Comparison of ENCODE assay signal across 31 cellular contexts in the genomic region with DNA sequence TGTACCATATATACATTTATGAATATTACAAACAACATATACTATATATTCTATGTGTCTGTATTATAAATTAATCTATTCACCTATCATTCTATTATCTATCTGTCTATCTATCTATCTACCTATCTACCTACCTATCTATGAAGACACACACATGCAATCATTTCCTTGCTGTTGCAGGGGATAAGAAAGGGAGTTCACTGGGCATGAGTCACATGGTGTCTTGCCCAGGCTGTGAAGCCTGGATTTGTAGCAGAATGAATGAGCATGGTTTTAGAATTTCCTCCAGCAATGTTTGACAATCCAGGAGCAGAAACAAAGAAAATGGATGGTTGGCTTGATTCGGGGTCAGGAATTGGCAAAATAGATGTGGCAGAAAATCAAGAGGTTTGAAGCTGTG. TPM values are rescaled to one million over a fixed set of nuclear protein-coding genes. Genes with fewer than 3 reads are reported as not detected.
"Had no signal": no experiment of that assay in that cellular context is flagged by ENCODE, and none has a peak within 500 bp of the region (broad histone marks: within the 10 kb centered on the region; RNA-seq: fewer than 3 reads in every experiment).

No MANE protein-coding gene starts in this region.

- H3K4me1 ChIP-seq: esophagus muscularis mucosa, gastrocnemius medialis, psoas muscle, right atrium auricular region, tibial artery had no signal

- H3K27ac ChIP-seq: coronary artery, esophagus muscularis mucosa, gastrocnemius medialis, parathyroid adenoma, psoas muscle, right atrium auricular region, suprapubic skin, tibial artery had no signal

- DNase-seq: activated CD4-positive, alpha-beta T cell treated with anti-CD3 and anti-CD28 coated beads, Interleukin-2, amount 10 ng/mL, durations not matched to agents 7 days and 5 days; activated CD4-positive, CD25-positive, alpha-beta regulatory T cell treated with anti-CD3 and anti-CD28 coated beads, Interleukin-2, amount 50 U/mL, for 72 hours; activated CD8-positive, alpha-beta T cell treated with anti-CD3 and anti-CD28 coated beads for 36 hours; activated gamma-delta T cell treated with Interleukin-2 at 50 U/mL for 16 hours; activated T-cell treated with anti-CD3 and anti-CD28 coated beads, Interleukin-2, amount 50 U/mL, for 4 hours; aorta; effector memory CD8-positive, alpha-beta T cell; gastrocnemius medialis; glutamatergic neuron; islet precursor cell; left cardiac atrium; midbrain; naive thymus-derived CD8-positive, alpha-beta T cell; occipital lobe; psoas muscle; stimulated activated CD4-positive, alpha-beta T cell treated with anti-CD3 and anti-CD28 coated beads, Interleukin-15, amount 100 ng/mL, for 24 hours; stimulated activated CD4-positive, alpha-beta T cell treated with anti-CD3 and anti-CD28 coated beads, Interleukin-2, amount 100 ng/mL, for 24 hours; stimulated activated naive CD4-positive, alpha-beta T cell; T-helper 17 cell; T1000; tibial artery had no signal

- H3K27me3 ChIP-seq: esophagus muscularis mucosa, gastrocnemius medialis, right atrium auricular region, suprapubic skin, tibial artery had no signal

- H3K9me3 ChIP-seq: esophagus muscularis mucosa, gastrocnemius medialis, psoas muscle, right atrium auricular region, suprapubic skin, tibial artery had no signal

- H3K27ac Mint-ChIP-seq: activated CD4-positive, alpha-beta T cell treated with anti-CD3 and anti-CD28 coated beads, Interleukin-2, amount 10 ng/mL, durations not matched to agents 7 days and 5 days; activated CD8-positive, alpha-beta T cell treated with anti-CD3 and anti-CD28 coated beads for 36 hours; activated naive CD4-positive, alpha-beta T cell treated with anti-CD3 and anti-CD28 coated beads, Interleukin-2, amount 50 U/mL, for 24 hours; activated T-helper 17 cell treated with anti-CD3 and anti-CD28 coated beads, Interleukin-2, amount 50 U/mL, for 72 hours; brain; effector memory CD8-positive, alpha-beta T cell; memory B cell; naive thymus-derived CD8-positive, alpha-beta T cell; T-helper 17 cell had no signal

- H3K9me3 Mint-ChIP-seq: activated CD4-positive, alpha-beta T cell treated with anti-CD3 and anti-CD28 coated beads, Interleukin-2, amount 10 ng/mL, durations not matched to agents 7 days and 5 days; activated CD8-positive, alpha-beta T cell treated with anti-CD3 and anti-CD28 coated beads for 36 hours; activated T-helper 17 cell treated with anti-CD3 and anti-CD28 coated beads, Interleukin-2, amount 50 U/mL, for 72 hours; brain had no signal

- H2AFZ ChIP-seq: parathyroid adenoma had no signal

- H3K36me3 Mint-ChIP-seq: brain, memory B cell had no signal

- H3K4me3 ChIP-seq: coronary artery, esophagus muscularis mucosa, gastrocnemius medialis, psoas muscle, right atrium auricular region, suprapubic skin, tibial artery had no signal

- H3K4me1 Mint-ChIP-seq: activated CD4-positive, alpha-beta T cell treated with anti-CD3 and anti-CD28 coated beads, Interleukin-2, amount 10 ng/mL, durations not matched to agents 7 days and 5 days; activated naive CD4-positive, alpha-beta T cell treated with anti-CD3 and anti-CD28 coated beads, Interleukin-2, amount 50 U/mL, for 24 hours; activated T-helper 17 cell treated with anti-CD3 and anti-CD28 coated beads, Interleukin-2, amount 50 U/mL, for 72 hours; memory B cell; naive thymus-derived CD8-positive, alpha-beta T cell; T-helper 17 cell had no signal

- ATAC-seq: activated CD8-positive, alpha-beta T cell treated with anti-CD3 and anti-CD28 coated beads for 36 hours; activated T-cell treated with anti-CD3 and anti-CD28 coated beads, Interleukin-2, amount 50 U/mL, for 4 hours; activated T-helper 17 cell treated with anti-CD3 and anti-CD28 coated beads, Interleukin-2, amount 50 U/mL, for 72 hours; effector memory CD8-positive, alpha-beta T cell; gastrocnemius medialis; left cardiac atrium; naive thymus-derived CD8-positive, alpha-beta T cell; psoas muscle; T-helper 17 cell had no signal

- H3K4me3 Mint-ChIP-seq: activated CD4-positive, alpha-beta T cell treated with anti-CD3 and anti-CD28 coated beads, Interleukin-2, amount 10 ng/mL, durations not matched to agents 7 days and 5 days; activated CD8-positive, alpha-beta T cell treated with anti-CD3 and anti-CD28 coated beads for 36 hours; activated naive CD4-positive, alpha-beta T cell treated with anti-CD3 and anti-CD28 coated beads, Interleukin-2, amount 50 U/mL, for 24 hours; activated T-cell treated with anti-CD3 and anti-CD28 coated beads, Interleukin-2, amount 50 U/mL, for 4 hours; activated T-helper 17 cell treated with anti-CD3 and anti-CD28 coated beads, Interleukin-2, amount 50 U/mL, for 72 hours; brain; effector memory CD8-positive, alpha-beta T cell; memory B cell; naive thymus-derived CD8-positive, alpha-beta T cell; neural crest cell; T-helper 17 cell had no signal

- H3K36me3 ChIP-seq: esophagus muscularis mucosa, gastrocnemius medialis, right atrium auricular region, suprapubic skin, tibial artery had no signal

RNA-seq across cellular contexts. Expression of gene FAM20A, which starts 23.2 kb away (rescaled TPM):
- total RNA-seq: activated CD4-positive, alpha-beta T cell treated with anti-CD3 and anti-CD28 coated beads, Interleukin-2, amount 10 ng/mL, durations not matched to agents 7 days and 5 days; activated CD8-positive, alpha-beta T cell treated with anti-CD3 and anti-CD28 coated beads for 36 hours; activated T-helper 17 cell treated with anti-CD3 and anti-CD28 coated beads, Interleukin-2, amount 50 U/mL, for 72 hours; naive thymus-derived CD8-positive, alpha-beta T cell had no signal
